9 cellular contexts compared by ENCODE assay signal in genomic region chr5:160970605-160971191, GRCh38.
DNase-seq lines count a peak whose midpoint lies in the region; ATAC-seq and TF ChIP-seq lines count a peak whose summit lies in the region.
"Had no signal": no experiment of that assay in that cellular context is flagged by ENCODE, and none has a peak within 500 bp of the region (broad histone marks: within the 10 kb centered on the region; RNA-seq: fewer than 3 reads in every experiment).

No MANE protein-coding gene starts in this region.

- no peaks in the 10 kb centered on the region for H3K27me3 Mint-ChIP-seq in progenitor cell of endocrine pancreas
- H3K27me3 Mint-ChIP-seq in CD4-positive, alpha-beta memory T cell = peaks cover 6 to 7% of the 10 kb centered on the region in 2 donors

- H3K36me3 Mint-ChIP-seq in progenitor cell of endocrine pancreas (ENCODE audit: insufficient read depth) = no peaks in the 10 kb centered on the region
- H3K36me3 Mint-ChIP-seq in CD4-positive, alpha-beta memory T cell = no peaks in the 10 kb centered on the region

- H3K9me3 ChIP-seq in effector memory CD4-positive, alpha-beta T cell (ENCODE audit: control insufficient read depth, low read length) = no peaks in the 10 kb centered on the region
- no peaks in the 10 kb centered on the region for H3K9me3 ChIP-seq in CD4-positive, alpha-beta memory T cell (ENCODE audit: control insufficient read depth in 1 of 2, low read length in 2 of 2)
- H3K9me3 ChIP-seq: tibial nerve had no signal

- no peak overlapping the region for H3K4me3 Mint-ChIP-seq in progenitor cell of endocrine pancreas (ENCODE audit: low read depth)
- H3K4me3 Mint-ChIP-seq in CD4-positive, alpha-beta memory T cell = no peak overlapping the region

- peaks cover 24% of the 10 kb centered on the region for H3K4me1 Mint-ChIP-seq in progenitor cell of endocrine pancreas (ENCODE audit: low read depth)
- H3K4me1 Mint-ChIP-seq in CD4-positive, alpha-beta memory T cell = peaks cover 0 to 1% (median 0%) of the 10 kb centered on the region in 4 donors

- no peaks in the 10 kb centered on the region for H3K4me1 ChIP-seq in effector memory CD4-positive, alpha-beta T cell (ENCODE audit: control insufficient read depth, insufficient read depth, low read length, poor library complexity, severe bottlenecking)
- no peaks in the 10 kb centered on the region for H3K4me1 ChIP-seq in CD4-positive, alpha-beta memory T cell (ENCODE audit: insufficient read depth, low read length)
- H3K4me1 ChIP-seq: tibial nerve had no signal

- no peak overlapping the region for H3K4me3 ChIP-seq in effector memory CD4-positive, alpha-beta T cell (ENCODE audit: insufficient read depth, low read depth, low read length, poor library complexity, severe bottlenecking)
- no peak overlapping the region for H3K4me3 ChIP-seq in CD4-positive, alpha-beta memory T cell (ENCODE audit: low read length in 2 of 2)
- H3K4me3 ChIP-seq: tibial nerve had no signal

- H3K27ac Mint-ChIP-seq in progenitor cell of endocrine pancreas = no peak overlapping the region
- no peak overlapping the region for H3K27ac Mint-ChIP-seq in CD4-positive, alpha-beta memory T cell

- no peaks in the 10 kb centered on the region for H3K9me3 Mint-ChIP-seq in progenitor cell of endocrine pancreas (ENCODE audit: low read depth)
- H3K9me3 Mint-ChIP-seq in CD4-positive, alpha-beta memory T cell = no peaks in the 10 kb centered on the region

- POLR2A ChIA-PET in CD4-positive, alpha-beta memory T cell (lab: Charles Lee; ENCODE audit: partially characterized antibody) = no interaction called here

- no peaks in the 10 kb centered on the region for H3K27me3 ChIP-seq in effector memory CD4-positive, alpha-beta T cell (replicated peaks; ENCODE audit: control insufficient read depth, insufficient read depth, low read length, poor library complexity, severe bottlenecking)
- no peaks in the 10 kb centered on the region for H3K27me3 ChIP-seq in CD4-positive, alpha-beta memory T cell (ENCODE audit: insufficient read depth, low read length)
- H3K27me3 ChIP-seq: tibial nerve had no signal

- intact Hi-C loops in CD4-positive, alpha-beta memory T cell (cut with micrococcal nuclease) = no loop called here

- CTCF ChIA-PET in CD4-positive, alpha-beta memory T cell (lab: Charles Lee; ENCODE audit: partially characterized antibody) = interaction anchor here (0.9 kb wide), 1 partner anchor 532 kb away, joined by 5 read pairs; no protein-coding TSS in a partner anchor

- DNase-seq in NCI-H1694 treated with DMSO at 0.1 percent for 48 hours (lab: John Stamatoyannopoulos, UW) = peak; percentile 36
- no peak for DNase-seq in NCI-H1694 (lab: John Stamatoyannopoulos, UW)
- DNase-seq in progenitor cell of endocrine pancreas (ENCODE audit: low spot score, unreplicated experiment) = no peak
- DNase-seq in hypothalamus (lab: John Stamatoyannopoulos, UW) = no peak
- DNase-seq in effector memory CD4-positive, alpha-beta T cell = no peak
- no peak for DNase-seq in CD4-positive, alpha-beta memory T cell

- H3K36me3 ChIP-seq in effector memory CD4-positive, alpha-beta T cell (ENCODE audit: control insufficient read depth, insufficient read depth, low read length) = no peaks in the 10 kb centered on the region
- H3K36me3 ChIP-seq in CD4-positive, alpha-beta memory T cell (ENCODE audit: insufficient read depth, low read length) = no peaks in the 10 kb centered on the region
- H3K36me3 ChIP-seq: tibial nerve had no signal

- ATAC-seq in HG03565 (IDR thresholded peaks at IDR 0.05; ENCODE audit: unreplicated experiment) = peak; percentile 56

- no peak overlapping the region for H3K27ac ChIP-seq in VCaP
- H3K27ac ChIP-seq in effector memory CD4-positive, alpha-beta T cell (ENCODE audit: insufficient read depth, low read length, poor library complexity, severe bottlenecking) = no peak overlapping the region
- no peak overlapping the region for H3K27ac ChIP-seq in CD4-positive, alpha-beta memory T cell (ENCODE audit: low read depth, low read length)
- H3K27ac ChIP-seq: tibial nerve had no signal

- TF ChIP-seq CTCF in VCaP (conservative IDR thresholded peaks at IDR 0.05) = peak; percentile 44; the same call in 1 of the 2 replicates
- peak; percentile 69 for TF ChIP-seq CTCF in progenitor cell of endocrine pancreas (IDR thresholded peaks at IDR 0.05; ENCODE audit: unreplicated experiment)
